15 cellular contexts compared by ENCODE assay signal in the genomic region with DNA sequence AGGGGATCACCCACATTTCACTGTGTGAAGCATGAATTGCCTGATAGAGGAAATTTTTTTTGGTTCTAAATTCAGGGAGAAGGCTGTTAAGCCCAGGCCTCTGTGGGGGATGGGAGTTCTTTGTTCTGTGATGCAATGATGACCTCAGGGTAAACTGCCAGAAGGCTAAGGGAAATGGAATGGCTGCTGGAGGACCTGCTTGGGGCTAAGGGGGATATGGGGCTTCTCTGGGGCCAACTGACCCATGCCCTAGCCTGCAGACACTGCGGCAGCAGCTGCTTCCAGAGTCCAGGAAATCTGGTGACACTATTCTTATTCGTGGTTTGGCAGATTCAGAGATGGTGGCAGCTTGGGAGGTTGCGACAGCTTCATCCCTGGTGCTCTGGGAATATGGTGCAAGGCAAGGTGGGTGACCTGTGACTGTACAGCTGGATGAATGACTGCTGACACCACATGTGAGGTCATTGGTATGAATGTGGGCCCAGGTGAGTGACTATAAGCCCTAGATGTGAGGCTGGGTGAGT. TPM values are rescaled to one million over a fixed set of nuclear protein-coding genes. Genes with fewer than 3 reads are reported as not detected.
A peak's percentile ranks its signal among the peaks of the same experiment; 100 is the strongest.
DNase-seq lines count a peak whose midpoint lies in the region; ATAC-seq and TF ChIP-seq lines count a peak whose summit lies in the region.
"Had no signal": no experiment of that assay in that cellular context is flagged by ENCODE, and none has a peak within 500 bp of the region (broad histone marks: within the 10 kb centered on the region; RNA-seq: fewer than 3 reads in every experiment).

No MANE protein-coding gene starts in this region.

- H3K27ac ChIP-seq in HEK293 (ENCODE audit: extremely low read depth, low read depth, low read length) (no peak overlapping the region), PC-3 (ENCODE audit: low read length) (no peak overlapping the region), psoas muscle (no peak overlapping the region), tibial artery (no peak overlapping the region)
- H3K27ac ChIP-seq in CD8-positive, alpha-beta T cell (ENCODE audit: low read depth, low read length): no peak overlapping the region
- H3K27ac ChIP-seq: gastroesophageal sphincter, ovary had no signal

- no peaks in the 10 kb centered on the region for H3K4me1 ChIP-seq in HEK293 (ENCODE audit: control insufficient read depth, insufficient read depth, low read length)
- H3K4me1 ChIP-seq in PC-3 (ENCODE audit: insufficient read depth, low read length): no peaks in the 10 kb centered on the region; the same call in 1 of the 2 replicates
- no peaks in the 10 kb centered on the region for H3K4me1 ChIP-seq in psoas muscle
- no peaks in the 10 kb centered on the region for H3K4me1 ChIP-seq in tibial artery
- no peaks in the 10 kb centered on the region for H3K4me1 ChIP-seq in CD8-positive, alpha-beta T cell (ENCODE audit: insufficient read depth, low read length)
- H3K4me1 ChIP-seq: gastroesophageal sphincter had no signal

- peaks cover 19% of the 10 kb centered on the region for H3K36me3 Mint-ChIP-seq in CD8-positive, alpha-beta T cell

- H3K27me3 ChIP-seq in PC-3 (ENCODE audit: low read length) (no peaks in the 10 kb centered on the region), psoas muscle (ENCODE audit: insufficient read depth in 3 of 3, low read length in 2 of 3) (no peaks in the 10 kb centered on the region), tibial artery (no peaks in the 10 kb centered on the region)
- H3K27me3 ChIP-seq in CD8-positive, alpha-beta T cell (ENCODE audit: insufficient read depth, low read length): no peaks in the 10 kb centered on the region
- H3K27me3 ChIP-seq: gastroesophageal sphincter, ovary had no signal

- no peak overlapping the region for H3K4me3 Mint-ChIP-seq in CD8-positive, alpha-beta T cell
- H3K4me3 Mint-ChIP-seq: stimulated activated naive B cell treated with anti-CD40 and anti-IgM and Interleukin-4, amounts not matched to agents 10 μg/mL and 1 μg/mL and 100 μg/mL, for 72 hours had no signal

- no peaks in the 10 kb centered on the region for H3K9me2 ChIP-seq in PC-3 (replicated peaks; ENCODE audit: low read length)

- BruUV-seq in PC-3 (replicated peaks; lab: Mats Ljungman, UMichigan): no TSS peak

- no peak for TF ChIP-seq CTCF in HEK293 (tag by site-specific recombination; IDR thresholded peaks at IDR 0.05)
- TF ChIP-seq CTCF in PC-3 (conservative IDR thresholded peaks at IDR 0.05; ENCODE audit: low read depth, low read length): no peak
- no peak for TF ChIP-seq CTCF in epithelial cell of esophagus (IDR thresholded peaks at IDR 0.05; ENCODE audit: insufficient read depth, low read depth, low read length, missing control alignments)
- no peak for TF ChIP-seq CTCF in psoas muscle (IDR thresholded peaks at IDR 0.05)
- no peak for TF ChIP-seq CTCF in tibial artery (IDR thresholded peaks at IDR 0.05)
- no peak for TF ChIP-seq CTCF in CD8-positive, alpha-beta T cell (IDR thresholded peaks at IDR 0.05)

- peak; percentile 38 for DNase-seq in PC-3
- peak; percentile 81 for DNase-seq in epithelial cell of esophagus (ENCODE audit: low read depth)
- peak in 1 of 2 donors; percentile 30 for DNase-seq in psoas muscle
- no peak for DNase-seq in tibial artery
- no peak for DNase-seq in CD8-positive, alpha-beta T cell
- no peak for DNase-seq in ecto neural progenitor cell (ENCODE audit: low spot score)
- DNase-seq: activated CD4-positive, CD25-positive, alpha-beta regulatory T cell; activated T-cell treated with anti-CD3 and anti-CD28 coated beads, Interleukin-2, amount 50 U/mL, for 48 hours; central memory CD4-positive, alpha-beta T cell; DMS53; ovary; stimulated activated CD4-positive, alpha-beta T cell treated with anti-CD3 and anti-CD28 coated beads, Interleukin-2, amount 100 ng/mL, for 24 hours; stimulated activated naive B cell treated with anti-CD40 and anti-IgM and Interleukin-4, amounts not matched to agents 10 μg/mL and 1 μg/mL and 100 μg/mL, for 72 hours had no signal

- H3K27ac Mint-ChIP-seq in CD8-positive, alpha-beta T cell: no peak overlapping the region
- H3K27ac Mint-ChIP-seq: stimulated activated naive B cell treated with anti-CD40 and anti-IgM and Interleukin-4, amounts not matched to agents 10 μg/mL and 1 μg/mL and 100 μg/mL, for 72 hours had no signal

- ATAC-seq in PC-3 (no peak), psoas muscle (peak; percentile 52 to 85 (median 68))
- ATAC-seq in CD8-positive, alpha-beta T cell: no peak
- ATAC-seq: gastroesophageal sphincter; stimulated activated naive B cell treated with anti-CD40 and anti-IgM and Interleukin-4, amounts not matched to agents 10 μg/mL and 1 μg/mL and 100 μg/mL, for 72 hours had no signal

- POLR2A ChIA-PET in HEK293 (lab: Yijun Ruan, JAX) (no interaction called here), PC-3 (lab: Charles Lee; ENCODE audit: unreplicated experiment) (no interaction called here)
- POLR2A ChIA-PET in CD8-positive, alpha-beta T cell (lab: Charles Lee): no interaction called here

- no peaks in the 10 kb centered on the region for H3K27me3 Mint-ChIP-seq in CD8-positive, alpha-beta T cell (ENCODE audit: low read depth)
- H3K27me3 Mint-ChIP-seq: stimulated activated naive B cell treated with anti-CD40 and anti-IgM and Interleukin-4, amounts not matched to agents 10 μg/mL and 1 μg/mL and 100 μg/mL, for 72 hours had no signal

- no peaks in the 10 kb centered on the region for H3K9me3 ChIP-seq in HEK293 (ENCODE audit: control insufficient read depth, insufficient read depth, low read depth, low read length)
- H3K9me3 ChIP-seq in PC-3 (ENCODE audit: low read length): no peaks in the 10 kb centered on the region
- no peaks in the 10 kb centered on the region for H3K9me3 ChIP-seq in psoas muscle
- no peaks in the 10 kb centered on the region for H3K9me3 ChIP-seq in tibial artery
- no peaks in the 10 kb centered on the region for H3K9me3 ChIP-seq in CD8-positive, alpha-beta T cell (ENCODE audit: low read length)
- H3K9me3 ChIP-seq: gastroesophageal sphincter, ovary had no signal

- intact Hi-C loops in PC-3 (cut with micrococcal nuclease) (no loop called here), psoas muscle (cut with DNase I) (no loop called here), tibial artery (cut with DNase I; ENCODE audit: low total_unique reads) (no loop called here)
- intact Hi-C loops in CD8-positive, alpha-beta T cell (cut with DNase I, micrococcal nuclease): no loop called here

- H3K36me3 ChIP-seq in HEK293 (ENCODE audit: control insufficient read depth in 2 of 2, insufficient read depth in 1 of 2, low read length in 2 of 2) (peaks cover 0 to 9% of the 10 kb centered on the region in 2 experiments; a peak in 1 of 3 replicates), PC-3 (ENCODE audit: low read depth, low read length) (no peaks in the 10 kb centered on the region), psoas muscle (ENCODE audit: insufficient read depth in 1 of 2, low read depth in 1 of 2) (peaks cover 7 to 90% of the 10 kb centered on the region in 2 donors), tibial artery (peaks cover 5 to 48% (median 41%) of the 10 kb centered on the region in 3 donors)
- no peaks in the 10 kb centered on the region for H3K36me3 ChIP-seq in CD8-positive, alpha-beta T cell (ENCODE audit: insufficient read depth, low read length)
- H3K36me3 ChIP-seq: ovary had no signal

- H3F3A ChIP-seq in PC-3 (ENCODE audit: low read length, unreplicated experiment): no peaks in the 10 kb centered on the region

- H3K4me3 ChIP-seq in HEK293 (ENCODE audit: low read depth, low read length) (no peak overlapping the region), PC-3 (ENCODE audit: low read length) (no peak overlapping the region), epithelial cell of esophagus (ENCODE audit: low read length) (no peak overlapping the region), psoas muscle (no peak overlapping the region), tibial artery (no peak overlapping the region)
- H3K4me3 ChIP-seq in CD8-positive, alpha-beta T cell (ENCODE audit: low read depth, low read length): no peak overlapping the region
- H3K4me3 ChIP-seq: gastroesophageal sphincter, ovary had no signal

- H3K79me2 ChIP-seq in PC-3 (ENCODE audit: low read length): no peaks in the 10 kb centered on the region

- CTCF ChIA-PET in HEK293 (lab: Yijun Ruan, JAX): interaction anchor here (0.6 to 2.6 kb wide), 5 partner anchors 8 to 175 kb away, joined by 3 to 28 read pairs (median 4); no protein-coding TSS in a partner anchor
- CTCF ChIA-PET in PC-3 (lab: Charles Lee): no interaction called here
- CTCF ChIA-PET in CD8-positive, alpha-beta T cell (lab: Charles Lee): interaction anchor here (1.1 to 1.6 kb wide), 2 partner anchors 27 to 57 kb away, joined by 3 to 4 read pairs; no protein-coding TSS in a partner anchor

- H2AFZ ChIP-seq in PC-3 (ENCODE audit: low read length): no peak overlapping the region

- H3K4me2 ChIP-seq in PC-3 (ENCODE audit: low read length): no peak overlapping the region

- no peaks in the 10 kb centered on the region for H3K9me3 Mint-ChIP-seq in CD8-positive, alpha-beta T cell
- H3K9me3 Mint-ChIP-seq: stimulated activated naive B cell treated with anti-CD40 and anti-IgM and Interleukin-4, amounts not matched to agents 10 μg/mL and 1 μg/mL and 100 μg/mL, for 72 hours had no signal

- H4K20me1 ChIP-seq in PC-3 (ENCODE audit: low read length): no peaks in the 10 kb centered on the region

- 79 to 95% (median 86%) methylated on average over 3 of the region's 3 CpGs for WGBS in psoas muscle, 3 donors

- no peak overlapping the region for H3K9ac ChIP-seq in PC-3 (ENCODE audit: low read length)

- no peaks in the 10 kb centered on the region for H3K4me1 Mint-ChIP-seq in CD8-positive, alpha-beta T cell (ENCODE audit: low read depth)

RNA-seq across cellular contexts. Expression of a gene that starts 30.3 kb away (rescaled TPM):
- 324 and 343 TPM in 2 replicates for total RNA-seq in PC-3 (2014; rRNA removed)
- total RNA-seq in psoas muscle: 100 to 1,000 TPM; 362 to 491 (median 403) TPM
- 100 to 1,000 TPM; 237 to 412 (median 384) TPM for polyA plus RNA-seq in psoas muscle
- total RNA-seq in CD8-positive, alpha-beta T cell: 100 to 1,000 TPM; 219 to 231 TPM

RNA-seq across cellular contexts. Expression of a gene that starts 37.6 kb away (rescaled TPM):
- 32.6 and 44.8 TPM in 2 replicates for total RNA-seq in PC-3 (2014; rRNA removed)
- total RNA-seq in psoas muscle: 1 to 10 TPM; 2.9 to 6.0 (median 3.7) TPM
- polyA plus RNA-seq in psoas muscle: 1 to 10 TPM; 1.6 to 4.5 (median 4.2) TPM
- total RNA-seq in CD8-positive, alpha-beta T cell: 10 to 100 TPM; 15.2 to 19.4 TPM

RNA-seq across cellular contexts. Expression of a gene that starts 52.6 kb away (rescaled TPM):
- total RNA-seq in PC-3 (2014; rRNA removed) (7.3 and 9.3 TPM in 2 replicates), psoas muscle (100 to 1,000 TPM in 2 of 4 donors, 10 to 100 TPM in 2; 74.4 to 260 (median 152) TPM)
- polyA plus RNA-seq in psoas muscle: 100 to 1,000 TPM in 2 of 3 donors, 10 to 100 TPM in 1; 44.2 to 148 (median 145) TPM
- total RNA-seq in CD8-positive, alpha-beta T cell: 1 to 10 TPM; 2.1 to 2.2 TPM

RNA-seq across cellular contexts. Expression of a gene that starts 54.2 kb away (rescaled TPM):
- total RNA-seq in PC-3 (2014; rRNA removed) (18.2 and 19.9 TPM in 2 replicates), psoas muscle (10 to 100 TPM in 1 of 4 donors, 1 to 10 TPM in 3; 6.8 to 11.3 (median 8.6) TPM)
- polyA plus RNA-seq in psoas muscle: 10 to 100 TPM in 1 of 3 donors, 1 to 10 TPM in 2; 6.2 to 11.6 (median 8.1) TPM
- 10 to 100 TPM; 15.1 to 16.4 TPM for total RNA-seq in CD8-positive, alpha-beta T cell

Comparison
In these comparisons a context has a peak if more than half of its experiments do, and no peak if none do; other contexts are left out.
1. ATAC-seq: peak in psoas muscle (4 of 4); none in PC-3 (single experiment) and CD8-positive, alpha-beta T cell (single experiment).
2. DNase-seq: peak in PC-3 (single experiment) and epithelial cell of esophagus (single experiment); none in tibial artery (0 of 2), CD8-positive, alpha-beta T cell (0 of 7) and ecto neural progenitor cell (single experiment).